20 cellular contexts compared by ENCODE assay signal in the genomic region with DNA sequence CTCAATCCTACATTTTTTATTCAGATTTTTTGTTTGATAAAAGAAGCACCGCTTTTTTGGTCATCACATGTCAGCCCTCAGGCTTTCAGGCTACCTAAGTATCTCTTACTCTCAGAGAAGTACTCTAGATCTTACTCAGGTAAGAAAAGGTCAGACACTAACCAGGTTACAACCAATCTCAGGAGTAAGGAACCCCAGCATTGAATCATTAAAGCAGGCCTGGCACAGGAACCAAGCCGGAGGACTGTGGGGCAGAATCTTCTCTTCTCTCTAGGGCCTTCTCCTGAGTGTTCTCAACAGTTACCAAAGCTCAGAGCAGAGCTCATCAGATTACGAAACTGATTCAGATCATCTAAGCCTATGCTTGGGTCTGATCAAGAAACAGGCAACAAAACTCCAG. TPM values are rescaled to one million over a fixed set of nuclear protein-coding genes. Genes with fewer than 3 reads are reported as not detected.
DNase-seq lines count a peak whose midpoint lies in the region; ATAC-seq and TF ChIP-seq lines count a peak whose summit lies in the region.
"Had no signal": no experiment of that assay in that cellular context is flagged by ENCODE, and none has a peak within 500 bp of the region (broad histone marks: within the 10 kb centered on the region; RNA-seq: fewer than 3 reads in every experiment).

No MANE protein-coding gene starts in this region.

- H4K20me1 ChIP-seq in IMR-90 (ENCODE audit: insufficient read depth, low read length): peaks cover 26% of the 10 kb centered on the region
- no peaks in the 10 kb centered on the region for H4K20me1 ChIP-seq in fibroblast of lung (ENCODE audit: control insufficient read depth, extremely low read depth, insufficient read depth, low read length)
- peaks cover 89% of the 10 kb centered on the region for H4K20me1 ChIP-seq in smooth muscle cell (ENCODE audit: low read depth)
- peaks cover 33% of the 10 kb centered on the region for H4K20me1 ChIP-seq in osteoblast (ENCODE audit: insufficient read depth, low read length)

- no peak overlapping the region for H3K4me3 ChIP-seq in IMR-90 (ENCODE audit: insufficient read depth, low read depth, low read length)
- no peak overlapping the region for H3K4me3 ChIP-seq in fibroblast of lung (replicated peaks in 1 of 4; ENCODE audit: control extremely low read depth in 1 of 4, insufficient read depth in 1 of 4, low read depth in 3 of 4, low read length in 4 of 4)
- no peak overlapping the region for H3K4me3 ChIP-seq in smooth muscle cell
- H3K4me3 ChIP-seq in osteoblast (ENCODE audit: insufficient read depth, low read length): no peak overlapping the region
- H3K4me3 ChIP-seq: GM12878, mucosa of descending colon, pancreas, uterus had no signal

- TF ChIP-seq RAD21 in IMR-90 (IDR thresholded peaks at IDR 0.05; ENCODE audit: low read length): no peak

- dilution Hi-C loops in IMR-90 (cut with HindIII; ENCODE audit: low sequenced_read_pairs, unreplicated experiment): no loop called here

- no peaks in the 10 kb centered on the region for H3K9me3 Mint-ChIP-seq in activated T-cell treated with anti-CD3 and anti-CD28 coated beads, Interleukin-2, amount 50 U/mL, for 24 hours
- H3K9me3 Mint-ChIP-seq: brain had no signal

- H3K27me3 ChIP-seq in IMR-90 (ENCODE audit: control insufficient read depth, insufficient read depth, low read length) (no peaks in the 10 kb centered on the region), fibroblast of lung (ENCODE audit: control insufficient read depth, insufficient read depth, low read length) (no peaks in the 10 kb centered on the region), smooth muscle cell (ENCODE audit: low read depth) (no peaks in the 10 kb centered on the region), osteoblast (ENCODE audit: insufficient read depth, low read length) (no peaks in the 10 kb centered on the region)
- H3K27me3 ChIP-seq: pancreas, uterus had no signal

- TF ChIP-seq CTCF in IMR-90 (conservative IDR thresholded peaks at IDR 0.05; ENCODE audit: low read depth, low read length) (no peak), fibroblast of lung (conservative IDR thresholded peaks at IDR 0.05 in 1 of 2, IDR thresholded peaks at IDR 0.05 in 1 of 2; ENCODE audit: low read depth in 1 of 2, low read length in 2 of 2) (no peak), smooth muscle cell (IDR thresholded peaks at IDR 0.05; ENCODE audit: borderline replicate concordance, insufficient read depth, poor library complexity, severe bottlenecking) (no peak), osteoblast (IDR thresholded peaks at IDR 0.05; ENCODE audit: extremely low read depth, low read depth, low read length) (no peak)

- no peak overlapping the region for H2BK20ac ChIP-seq in IMR-90 (ENCODE audit: low read depth, low read length)

- H3K23ac ChIP-seq in IMR-90 (ENCODE audit: low read depth, low read length): 0 out of 2 replicates have a peak overlapping the region, but pooled peaks have one; percentile 67

- no peak overlapping the region for H2AFZ ChIP-seq in IMR-90 (replicated peaks; ENCODE audit: low read length, poor library complexity)
- no peak overlapping the region for H2AFZ ChIP-seq in fibroblast of lung (ENCODE audit: low read length)
- no peak overlapping the region for H2AFZ ChIP-seq in smooth muscle cell (ENCODE audit: low read depth)
- no peak overlapping the region for H2AFZ ChIP-seq in osteoblast (ENCODE audit: low read length)

- peak overlapping the region in 1 of 2 experiments; percentile 38; a peak in 1 of 4 replicates for H4K8ac ChIP-seq in IMR-90 (ENCODE audit: low read depth in 2 of 2, low read length in 2 of 2)

- peaks cover 31% of the 10 kb centered on the region for H3F3A ChIP-seq in smooth muscle cell (ENCODE audit: low read depth)

- no peak overlapping the region; the same call in 1 of the 2 replicates for H4K91ac ChIP-seq in IMR-90 (ENCODE audit: insufficient read depth, low read depth, low read length)

- no peak overlapping the region for H3K9ac ChIP-seq in IMR-90 (ENCODE audit: low read depth, low read length)
- no peak overlapping the region for H3K9ac ChIP-seq in fibroblast of lung (ENCODE audit: insufficient read depth, low read length)
- H3K9ac ChIP-seq in smooth muscle cell (ENCODE audit: low read depth): peak overlapping the region; percentile 13

- 92% methylated on average over 2 of the region's 3 CpGs; no CpG with 5 or more reads in 1 of the 2 experiments for WGBS in IMR-90 (ENCODE audit: extremely low coverage in 2 of 2, insufficient read length in 1 of 2), 2 experiments
- WGBS in smooth muscle cell (ENCODE audit: low lambda C conversion rate): 92% methylated on average over 3 of the region's 3 CpGs

- no TSS peak for BruUV-seq in IMR-90 (replicated peaks; lab: Mats Ljungman, UMichigan)

- peaks cover 78% of the 10 kb centered on the region for H3K4me1 Mint-ChIP-seq in activated T-cell treated with anti-CD3 and anti-CD28 coated beads, Interleukin-2, amount 50 U/mL, for 24 hours (ENCODE audit: low read depth)

- H3K27ac ChIP-seq in IMR-90 (ENCODE audit: insufficient read depth, low read length) (no peak overlapping the region; the same call in 1 of the 2 replicates), fibroblast of lung (ENCODE audit: insufficient read depth, low read length) (peak overlapping the region; percentile 32), smooth muscle cell (ENCODE audit: low read depth) (peak overlapping the region; percentile 63), osteoblast (ENCODE audit: low read depth, low read length) (no peak overlapping the region)
- H3K27ac ChIP-seq: pancreas had no signal

- CTCF ChIA-PET in IMR-90 (lab: Yijun Ruan, JAX): no interaction called here

- H3K79me2 ChIP-seq in fibroblast of lung (ENCODE audit: control insufficient read depth, insufficient read depth, low read length) (peaks cover 64% of the 10 kb centered on the region), smooth muscle cell (ENCODE audit: low read depth) (peaks cover 100% of the 10 kb centered on the region), osteoblast (ENCODE audit: insufficient read depth, low read length) (peaks cover 93% of the 10 kb centered on the region)

- H2BK5ac ChIP-seq in IMR-90 (ENCODE audit: low read depth, low read length, poor library complexity, severe bottlenecking): peak overlapping the region; percentile 60

- peak overlapping the region; percentile 63 for H3K27ac Mint-ChIP-seq in activated T-cell treated with anti-CD3 and anti-CD28 coated beads, Interleukin-2, amount 50 U/mL, for 24 hours
- H3K27ac Mint-ChIP-seq: brain had no signal

- H3K36me3 ChIP-seq in IMR-90 (ENCODE audit: control insufficient read depth, insufficient read depth, low read length): no peaks in the 10 kb centered on the region
- H3K36me3 ChIP-seq in fibroblast of lung (ENCODE audit: control insufficient read depth, insufficient read depth, low read length): no peaks in the 10 kb centered on the region
- no peaks in the 10 kb centered on the region for H3K36me3 ChIP-seq in smooth muscle cell (ENCODE audit: low read depth)
- H3K36me3 ChIP-seq in osteoblast (ENCODE audit: insufficient read depth, low read length): no peaks in the 10 kb centered on the region
- H3K36me3 ChIP-seq: pancreas, uterus had no signal

- peaks cover 2% of the 10 kb centered on the region for H3K36me3 Mint-ChIP-seq in activated T-cell treated with anti-CD3 and anti-CD28 coated beads, Interleukin-2, amount 50 U/mL, for 24 hours (ENCODE audit: low read depth)
- H3K36me3 Mint-ChIP-seq: brain had no signal

- peaks cover 17 to 62% of the 10 kb centered on the region in 2 experiments for H3K79me1 ChIP-seq in IMR-90 (ENCODE audit: low read depth in 1 of 2, low read length in 2 of 2)

- H2BK15ac ChIP-seq in IMR-90 (ENCODE audit: low read depth, low read length): no peak overlapping the region

- H2AK5ac ChIP-seq in IMR-90 (ENCODE audit: low read depth, low read length): peak overlapping the region; percentile 38; the same call in 1 of the 2 replicates

- H2AK9ac ChIP-seq in IMR-90 (replicated peaks; ENCODE audit: low read depth, low read length, poor library complexity): no peak overlapping the region

- H3K14ac ChIP-seq in IMR-90 (replicated peaks; ENCODE audit: low read depth, low read length): 0 out of 2 replicates have a peak overlapping the region, but pooled peaks have one; percentile 41

- no peak for DNase-seq in activated T-cell treated with anti-CD3 and anti-CD28 coated beads, Interleukin-2, amount 50 U/mL, for 24 hours
- DNase-seq in activated T-cell treated with anti-CD3 and anti-CD28 coated beads for 4 hours (no peak), IMR-90 (no peak), fibroblast of lung (ENCODE audit: low read depth in 2 of 2) (no peak), smooth muscle cell (lab: John Stamatoyannopoulos, UW; ENCODE audit: unreplicated experiment) (no peak), osteoblast (ENCODE audit: insufficient read length, low spot score, missing footprints) (no peak), MV-4-11 (lab: John Stamatoyannopoulos, UW) (no peak), NCI-H2029 treated with DMSO at 0.1 percent for 48 hours (lab: John Stamatoyannopoulos, UW) (no peak)
- DNase-seq: activated gamma-delta T cell treated with Interleukin-2 at 50 U/mL for 16 hours, dermis blood vessel endothelial cell, GOT3, hippocampal formation, mucosa of descending colon, NCI-H2107, NCI-H774, pancreas, uterus had no signal

- H3K56ac ChIP-seq in IMR-90 (ENCODE audit: extremely low read depth, insufficient read depth, low read length): no peak overlapping the region

- H3K4me1 ChIP-seq in IMR-90 (ENCODE audit: control insufficient read depth, insufficient read depth, low read length) (peaks cover 16% of the 10 kb centered on the region), fibroblast of lung (ENCODE audit: control insufficient read depth, extremely low read depth, insufficient read depth, low read length) (peaks cover 4% of the 10 kb centered on the region), smooth muscle cell (ENCODE audit: low read depth) (peaks cover 19% of the 10 kb centered on the region), osteoblast (ENCODE audit: insufficient read depth, low read length) (no peaks in the 10 kb centered on the region)
- H3K4me1 ChIP-seq: pancreas, uterus had no signal

- no peak overlapping the region for H4K5ac ChIP-seq in IMR-90 (ENCODE audit: low read depth, low read length)

- H3K9me3 ChIP-seq in IMR-90 (ENCODE audit: control insufficient read depth, insufficient read depth, low read length): no peaks in the 10 kb centered on the region
- H3K9me3 ChIP-seq in fibroblast of lung (ENCODE audit: control insufficient read depth, insufficient read depth, low read depth, low read length): no peaks in the 10 kb centered on the region
- H3K9me3 ChIP-seq in smooth muscle cell (replicated peaks; ENCODE audit: low read depth): no peaks in the 10 kb centered on the region
- no peaks in the 10 kb centered on the region for H3K9me3 ChIP-seq in osteoblast (ENCODE audit: low read depth, low read length)
- H3K9me3 ChIP-seq: mucosa of descending colon, pancreas, uterus had no signal

- no peak overlapping the region for H2BK120ac ChIP-seq in IMR-90 (ENCODE audit: low read depth, low read length)

- no peak for TF ChIP-seq POLR2A in IMR-90 (IDR thresholded peaks at IDR 0.05; ENCODE audit: low read depth, low read length)

- no peak overlapping the region for H3K4ac ChIP-seq in IMR-90 (ENCODE audit: low read depth, low read length)

- intact Hi-C loops in IMR-90 (cut with micrococcal nuclease): no loop called here

- in situ Hi-C loops in IMR-90 (cut with MboI; ENCODE audit: low sequenced_read_pairs): no loop called here

- POLR2A ChIA-PET in IMR-90 (lab: Charles Lee; ENCODE audit: unreplicated experiment): no interaction called here

- no peak overlapping the region for H3K4me3 Mint-ChIP-seq in activated T-cell treated with anti-CD3 and anti-CD28 coated beads, Interleukin-2, amount 50 U/mL, for 24 hours
- H3K4me3 Mint-ChIP-seq: brain had no signal

- H3K18ac ChIP-seq in IMR-90 (ENCODE audit: low read depth, low read length): peak overlapping the region; percentile 77

- ATAC-seq in IMR-90 (ENCODE audit: low read depth): peak; percentile 61
- ATAC-seq: GM12878, mucosa of descending colon, Panc1, pancreas had no signal

- H3K27me3 Mint-ChIP-seq in activated T-cell treated with anti-CD3 and anti-CD28 coated beads, Interleukin-2, amount 50 U/mL, for 24 hours: no peaks in the 10 kb centered on the region

- peaks cover 9% of the 10 kb centered on the region for H3K9me1 ChIP-seq in IMR-90 (ENCODE audit: insufficient read depth, low read length)

- no peak overlapping the region for H3K4me2 ChIP-seq in IMR-90 (ENCODE audit: low read depth, low read length)
- H3K4me2 ChIP-seq in fibroblast of lung (ENCODE audit: extremely low read depth, insufficient read depth, low read length): no peak overlapping the region
- no peak overlapping the region for H3K4me2 ChIP-seq in smooth muscle cell
- no peak overlapping the region for H3K4me2 ChIP-seq in osteoblast (ENCODE audit: insufficient read depth, low read length)

RNA-seq across cellular contexts. Expression of gene RBMS1, which starts 28.2 kb away (rescaled TPM):
- total RNA-seq in IMR-90 (2012; rRNA removed): 64.9 and 73.6 TPM in 2 replicates
- polyA plus RNA-seq in IMR-90 (2012; rRNA removed): 43.5 and 45.9 TPM in 2 replicates
- 12.0 and 17.3 TPM in 2 replicates for polyA plus RNA-seq in IMR-90 (2012; cell fraction: cytosol; rRNA removed)
- polyA plus RNA-seq in IMR-90 (2012; cell fraction: nucleus; rRNA removed; ENCODE audit: low replicate concordance): 21.4 and 98.7 TPM in 2 replicates
- 76.8 and 77.3 TPM in 2 replicates for total RNA-seq in fibroblast of lung
- polyA plus RNA-seq in fibroblast of lung: 146 and 152 TPM in 2 replicates
- 61.8 and 72.9 TPM in 2 replicates for polyA plus RNA-seq in fibroblast of lung (2012)
- polyA minus RNA-seq in fibroblast of lung (ENCODE audit: low replicate concordance): 42.3 and 48.2 TPM in 2 replicates
- 142 and 160 TPM in 2 replicates for total RNA-seq in smooth muscle cell
- 103 and 116 TPM in 2 replicates for polyA plus RNA-seq in smooth muscle cell
- total RNA-seq in osteoblast: 102 and 111 TPM in 2 replicates

Comparison
In these comparisons a context has a peak if more than half of its experiments do, and no peak if none do; other contexts are left out.
1. H3K27ac ChIP-seq: peak in fibroblast of lung (single experiment) and smooth muscle cell (single experiment); none in IMR-90 (single experiment) and osteoblast (single experiment).